9 cellular contexts compared by ENCODE assay signal in the genomic region with DNA sequence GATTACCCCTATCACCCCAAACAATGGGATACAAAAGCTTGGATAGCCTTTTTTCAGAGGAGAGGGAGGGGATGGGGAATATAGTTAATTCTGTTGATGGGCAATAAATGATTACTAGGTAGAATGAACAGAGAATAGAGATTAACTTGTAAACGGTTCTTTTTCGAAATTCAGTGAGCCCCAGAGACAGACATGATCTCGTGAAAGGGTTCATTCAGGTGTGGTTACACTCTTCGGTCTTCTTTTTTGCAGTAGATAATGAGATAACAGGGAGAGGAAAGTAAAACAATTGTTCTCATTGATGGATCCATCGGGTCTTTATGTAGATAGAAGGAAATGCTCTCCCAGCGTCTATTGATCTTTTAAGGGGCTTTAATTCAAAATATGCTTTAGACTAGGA.
"Had no signal": no experiment of that assay in that cellular context is flagged by ENCODE, and none has a peak within 500 bp of the region (broad histone marks: within the 10 kb centered on the region; RNA-seq: fewer than 3 reads in every experiment).

No MANE protein-coding gene starts in this region.

- H3K9ac ChIP-seq: KMS-11 had no signal

- DNase-seq: IMR-90, KBM-7, KG1 had no signal

- FAIRE-seq: HepG2, HTR-8/SVneo, K562 had no signal

- H3K27ac ChIP-seq: HL-60, KMS-11 had no signal

- ATAC-seq: HepG2, K562 had no signal

- H3K4me3 Mint-ChIP-seq: IgD-negative memory B cell had no signal

- H3K4me3 ChIP-seq: K562 had no signal

- H3K27ac Mint-ChIP-seq: IgD-negative memory B cell had no signal

- H3K4me2 ChIP-seq: KMS-11 had no signal

- H3K36me3 Mint-ChIP-seq: IgD-negative memory B cell had no signal
